Comparison of ENCODE assay signal across 9 cellular contexts in genomic region chr14:89507521-89507920, GRCh38.
DNase-seq lines count a peak whose midpoint lies in the region; ATAC-seq and TF ChIP-seq lines count a peak whose summit lies in the region.
"Had no signal": no experiment of that assay in that cellular context is flagged by ENCODE, and none has a peak within 500 bp of the region (broad histone marks: within the 10 kb centered on the region; RNA-seq: fewer than 3 reads in every experiment).

No MANE protein-coding gene starts in this region.

- H3K27ac ChIP-seq in ACC112 (ENCODE audit: low read depth, low read length): peak overlapping the region; percentile 67
- no peak overlapping the region for H3K27ac ChIP-seq in RWPE1

- CTCF ChIA-PET in RWPE1 (lab: Yijun Ruan, JAX): interaction anchor here (0.7 kb wide), 1 partner anchor 53 kb away, joined by 4 read pairs; no protein-coding TSS in a partner anchor

- DNase-seq in RWPE1 (ENCODE audit: low spot score): peak; percentile 83
- peak; percentile 64 for DNase-seq in fibroblast of villous mesenchyme (ENCODE audit: low read depth)
- no peak for DNase-seq in NCI-H128 (lab: John Stamatoyannopoulos, UW; ENCODE audit: unreplicated experiment)
- no peak for DNase-seq in NCI-H526 (lab: John Stamatoyannopoulos, UW)
- DNase-seq: stimulated activated CD4-positive, alpha-beta T cell treated with anti-CD3 and anti-CD28 coated beads, Interleukin-4, amount 100 ng/mL, for 1 hour had no signal

- no peaks in the 10 kb centered on the region for H3K79me2 ChIP-seq in ACC112 (ENCODE audit: control insufficient read depth, insufficient read depth, low read length, unreplicated experiment)

- H3K27me3 ChIP-seq in ACC112 (ENCODE audit: insufficient read depth, low read length): no peaks in the 10 kb centered on the region

- H2AFZ ChIP-seq in ACC112 (ENCODE audit: low read length, unreplicated experiment): no peak overlapping the region

- POLR2A ChIA-PET in RWPE1 (lab: Yijun Ruan, JAX; ENCODE audit: low non-redundant PET): no interaction called here

- peaks cover 42% of the 10 kb centered on the region for H3K4me1 ChIP-seq in ACC112 (ENCODE audit: control insufficient read depth, insufficient read depth, low read length, unreplicated experiment)

- TF ChIP-seq CTCF in RWPE1 (conservative IDR thresholded peaks at IDR 0.05; ENCODE audit: low read depth): no peak
- no peak for TF ChIP-seq CTCF in fibroblast of villous mesenchyme (IDR thresholded peaks at IDR 0.05; ENCODE audit: insufficient read depth, low read depth, low read length)

- H3K36me3 ChIP-seq in ACC112 (ENCODE audit: insufficient read depth, low read length): no peaks in the 10 kb centered on the region

- H3K4me3 ChIP-seq in ACC112 (ENCODE audit: low read depth, low read length): peak overlapping the region; percentile 25; the same call in 1 of the 2 replicates
- H3K4me3 ChIP-seq in fibroblast of villous mesenchyme (ENCODE audit: low read depth, low read length): no peak overlapping the region

- ATAC-seq in GM18858 (IDR thresholded peaks at IDR 0.05; ENCODE audit: unreplicated experiment) (peak; percentile 39), HG02798 (IDR thresholded peaks at IDR 0.05; ENCODE audit: poor library complexity, unreplicated experiment) (no peak), HG03342 (IDR thresholded peaks at IDR 0.05; ENCODE audit: unreplicated experiment) (no peak)

Comparison
In these comparisons a context has a peak if more than half of its experiments do, and no peak if none do; other contexts are left out.
1. DNase-seq: peak in RWPE1 (single experiment) and fibroblast of villous mesenchyme (single experiment); none in NCI-H128 (single experiment) and NCI-H526 (0 of 2).